1 cellular context compared by ENCODE assay signal in the genomic region with DNA sequence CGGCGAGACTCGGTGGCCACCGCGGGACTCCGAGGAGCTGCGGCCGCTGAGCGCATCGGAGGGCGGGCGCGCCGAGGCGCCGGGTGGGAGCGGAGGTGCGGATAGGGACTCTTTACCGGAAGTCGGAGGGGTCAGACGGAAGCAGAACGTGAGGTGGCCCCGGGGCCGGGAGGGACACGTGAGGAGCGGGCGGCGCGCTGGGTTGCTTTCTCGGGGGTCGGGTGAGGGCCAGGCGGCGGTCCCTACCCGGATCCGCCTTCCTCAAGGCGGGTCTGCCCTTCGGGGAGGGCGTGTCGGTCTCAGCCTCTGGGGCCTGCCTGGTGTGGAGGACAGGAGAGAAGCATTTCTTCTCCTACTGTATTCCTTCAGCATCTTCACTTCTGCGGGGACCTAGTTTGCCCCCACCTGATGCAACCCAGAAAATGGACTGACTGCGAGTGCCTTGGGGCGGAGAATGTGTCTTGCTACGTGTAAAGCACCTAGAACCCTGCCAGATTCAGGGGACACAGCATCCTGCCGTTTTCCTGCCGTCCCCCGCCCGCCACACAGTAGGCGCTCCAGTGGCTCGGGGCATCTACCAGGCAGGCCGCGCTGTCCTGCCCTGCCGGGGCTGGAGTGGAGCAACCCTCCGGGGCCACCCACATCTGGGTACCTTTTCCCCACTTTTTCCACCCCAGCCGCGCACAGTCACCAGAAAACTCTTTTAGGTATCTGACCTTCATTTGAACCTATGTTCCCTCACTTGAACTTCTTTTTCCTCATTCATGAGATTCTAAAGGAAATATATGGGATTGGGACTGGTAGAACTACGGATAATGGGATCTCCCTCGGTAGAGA.
TF ChIP-seq lines count a peak whose summit lies in the region.

No MANE protein-coding gene starts in this region.

TF ChIP-seq in WTC11, 78 proteins besides CTCF, POLR2A, EP300 and RAD21 (continued from another document and continues in another):
- TF ChIP-seq ZNF317 (CRISPR knock-in tag; IDR thresholded peaks at IDR 0.05; ENCODE audit: borderline replicate concordance, low read depth) (no peak), ATF3 (CRISPR knock-in tag; conservative IDR thresholded peaks at IDR 0.05) (no peak), ZNF121 (CRISPR knock-in tag; IDR thresholded peaks at IDR 0.05) (peak; percentile 98), ZNF416 (CRISPR knock-in tag; IDR thresholded peaks at IDR 0.05) (0 out of 2 replicates have a peak, but pooled peaks have one; percentile 14), NFYB (CRISPR knock-in tag; conservative IDR thresholded peaks at IDR 0.05; ENCODE audit: low read depth) (no peak; the same call in 1 of the 2 replicates), ZSCAN18 (CRISPR knock-in tag; IDR thresholded peaks at IDR 0.05) (no peak), AR (CRISPR knock-in tag; IDR thresholded peaks at IDR 0.05) (no peak), AFF4 (CRISPR knock-in tag; IDR thresholded peaks at IDR 0.05; ENCODE audit: borderline replicate concordance) (no peak), NR1H2 (CRISPR knock-in tag; IDR thresholded peaks at IDR 0.05) (no peak), TEAD1 (CRISPR knock-in tag; IDR thresholded peaks at IDR 0.05) (peak; percentile 15; the same call in 1 of the 2 replicates), EMX1 (CRISPR knock-in tag; IDR thresholded peaks at IDR 0.05) (no peak), NR2C2 (CRISPR knock-in tag; IDR thresholded peaks at IDR 0.05) (no peak), TCF7 (CRISPR knock-in tag; IDR thresholded peaks at IDR 0.05; ENCODE audit: low read depth) (peak; percentile 21; the same call in 1 of the 2 replicates), E2F1 (CRISPR knock-in tag; IDR thresholded peaks at IDR 0.05) (no peak), ELF4 (CRISPR knock-in tag; IDR thresholded peaks at IDR 0.05; ENCODE audit: low read depth) (no peak), ZNF396 (CRISPR knock-in tag; IDR thresholded peaks at IDR 0.05; ENCODE audit: borderline replicate concordance) (no peak), ATF1 (CRISPR knock-in tag; IDR thresholded peaks at IDR 0.05) (no peak), ZNF423 (CRISPR knock-in tag; IDR thresholded peaks at IDR 0.05) (no peak)
- TF ChIP-seq, protein P1, sequence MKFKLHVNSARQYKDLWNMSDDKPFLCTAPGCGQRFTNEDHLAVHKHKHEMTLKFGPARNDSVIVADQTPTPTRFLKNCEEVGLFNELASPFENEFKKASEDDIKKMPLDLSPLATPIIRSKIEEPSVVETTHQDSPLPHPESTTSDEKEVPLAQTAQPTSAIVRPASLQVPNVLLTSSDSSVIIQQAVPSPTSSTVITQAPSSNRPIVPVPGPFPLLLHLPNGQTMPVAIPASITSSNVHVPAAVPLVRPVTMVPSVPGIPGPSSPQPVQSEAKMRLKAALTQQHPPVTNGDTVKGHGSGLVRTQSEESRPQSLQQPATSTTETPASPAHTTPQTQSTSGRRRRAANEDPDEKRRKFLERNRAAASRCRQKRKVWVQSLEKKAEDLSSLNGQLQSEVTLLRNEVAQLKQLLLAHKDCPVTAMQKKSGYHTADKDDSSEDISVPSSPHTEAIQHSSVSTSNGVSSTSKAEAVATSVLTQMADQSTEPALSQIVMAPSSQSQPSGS (CRISPR knock-in tag; IDR thresholded peaks at IDR 0.05; ENCODE audit: borderline replicate concordance, low read depth), result no peak
- TF ChIP-seq, protein P2, sequence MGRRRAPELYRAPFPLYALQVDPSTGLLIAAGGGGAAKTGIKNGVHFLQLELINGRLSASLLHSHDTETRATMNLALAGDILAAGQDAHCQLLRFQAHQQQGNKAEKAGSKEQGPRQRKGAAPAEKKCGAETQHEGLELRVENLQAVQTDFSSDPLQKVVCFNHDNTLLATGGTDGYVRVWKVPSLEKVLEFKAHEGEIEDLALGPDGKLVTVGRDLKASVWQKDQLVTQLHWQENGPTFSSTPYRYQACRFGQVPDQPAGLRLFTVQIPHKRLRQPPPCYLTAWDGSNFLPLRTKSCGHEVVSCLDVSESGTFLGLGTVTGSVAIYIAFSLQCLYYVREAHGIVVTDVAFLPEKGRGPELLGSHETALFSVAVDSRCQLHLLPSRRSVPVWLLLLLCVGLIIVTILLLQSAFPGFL (CRISPR knock-in tag; IDR thresholded peaks at IDR 0.05; ENCODE audit: borderline replicate concordance), result no peak
- TF ChIP-seq, protein P3, sequence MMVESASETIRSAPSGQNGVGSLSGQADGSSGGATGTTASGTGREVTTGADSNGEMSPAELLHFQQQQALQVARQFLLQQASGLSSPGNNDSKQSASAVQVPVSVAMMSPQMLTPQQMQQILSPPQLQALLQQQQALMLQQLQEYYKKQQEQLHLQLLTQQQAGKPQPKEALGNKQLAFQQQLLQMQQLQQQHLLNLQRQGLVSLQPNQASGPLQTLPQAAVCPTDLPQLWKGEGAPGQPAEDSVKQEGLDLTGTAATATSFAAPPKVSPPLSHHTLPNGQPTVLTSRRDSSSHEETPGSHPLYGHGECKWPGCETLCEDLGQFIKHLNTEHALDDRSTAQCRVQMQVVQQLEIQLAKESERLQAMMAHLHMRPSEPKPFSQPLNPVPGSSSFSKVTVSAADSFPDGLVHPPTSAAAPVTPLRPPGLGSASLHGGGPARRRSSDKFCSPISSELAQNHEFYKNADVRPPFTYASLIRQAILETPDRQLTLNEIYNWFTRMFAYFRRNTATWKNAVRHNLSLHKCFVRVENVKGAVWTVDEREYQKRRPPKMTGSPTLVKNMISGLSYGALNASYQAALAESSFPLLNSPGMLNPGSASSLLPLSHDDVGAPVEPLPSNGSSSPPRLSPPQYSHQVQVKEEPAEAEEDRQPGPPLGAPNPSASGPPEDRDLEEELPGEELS (CRISPR knock-in tag; IDR thresholded peaks at IDR 0.05), result peak; percentile 79
- TF ChIP-seq, protein P4, sequence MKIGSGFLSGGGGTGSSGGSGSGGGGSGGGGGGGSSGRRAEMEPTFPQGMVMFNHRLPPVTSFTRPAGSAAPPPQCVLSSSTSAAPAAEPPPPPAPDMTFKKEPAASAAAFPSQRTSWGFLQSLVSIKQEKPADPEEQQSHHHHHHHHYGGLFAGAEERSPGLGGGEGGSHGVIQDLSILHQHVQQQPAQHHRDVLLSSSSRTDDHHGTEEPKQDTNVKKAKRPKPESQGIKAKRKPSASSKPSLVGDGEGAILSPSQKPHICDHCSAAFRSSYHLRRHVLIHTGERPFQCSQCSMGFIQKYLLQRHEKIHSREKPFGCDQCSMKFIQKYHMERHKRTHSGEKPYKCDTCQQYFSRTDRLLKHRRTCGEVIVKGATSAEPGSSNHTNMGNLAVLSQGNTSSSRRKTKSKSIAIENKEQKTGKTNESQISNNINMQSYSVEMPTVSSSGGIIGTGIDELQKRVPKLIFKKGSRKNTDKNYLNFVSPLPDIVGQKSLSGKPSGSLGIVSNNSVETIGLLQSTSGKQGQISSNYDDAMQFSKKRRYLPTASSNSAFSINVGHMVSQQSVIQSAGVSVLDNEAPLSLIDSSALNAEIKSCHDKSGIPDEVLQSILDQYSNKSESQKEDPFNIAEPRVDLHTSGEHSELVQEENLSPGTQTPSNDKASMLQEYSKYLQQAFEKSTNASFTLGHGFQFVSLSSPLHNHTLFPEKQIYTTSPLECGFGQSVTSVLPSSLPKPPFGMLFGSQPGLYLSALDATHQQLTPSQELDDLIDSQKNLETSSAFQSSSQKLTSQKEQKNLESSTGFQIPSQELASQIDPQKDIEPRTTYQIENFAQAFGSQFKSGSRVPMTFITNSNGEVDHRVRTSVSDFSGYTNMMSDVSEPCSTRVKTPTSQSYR (CRISPR knock-in tag; IDR thresholded peaks at IDR 0.05), result 0 out of 2 replicates have a peak, but pooled peaks have one; percentile 38
- TF ChIP-seq, protein P5, sequence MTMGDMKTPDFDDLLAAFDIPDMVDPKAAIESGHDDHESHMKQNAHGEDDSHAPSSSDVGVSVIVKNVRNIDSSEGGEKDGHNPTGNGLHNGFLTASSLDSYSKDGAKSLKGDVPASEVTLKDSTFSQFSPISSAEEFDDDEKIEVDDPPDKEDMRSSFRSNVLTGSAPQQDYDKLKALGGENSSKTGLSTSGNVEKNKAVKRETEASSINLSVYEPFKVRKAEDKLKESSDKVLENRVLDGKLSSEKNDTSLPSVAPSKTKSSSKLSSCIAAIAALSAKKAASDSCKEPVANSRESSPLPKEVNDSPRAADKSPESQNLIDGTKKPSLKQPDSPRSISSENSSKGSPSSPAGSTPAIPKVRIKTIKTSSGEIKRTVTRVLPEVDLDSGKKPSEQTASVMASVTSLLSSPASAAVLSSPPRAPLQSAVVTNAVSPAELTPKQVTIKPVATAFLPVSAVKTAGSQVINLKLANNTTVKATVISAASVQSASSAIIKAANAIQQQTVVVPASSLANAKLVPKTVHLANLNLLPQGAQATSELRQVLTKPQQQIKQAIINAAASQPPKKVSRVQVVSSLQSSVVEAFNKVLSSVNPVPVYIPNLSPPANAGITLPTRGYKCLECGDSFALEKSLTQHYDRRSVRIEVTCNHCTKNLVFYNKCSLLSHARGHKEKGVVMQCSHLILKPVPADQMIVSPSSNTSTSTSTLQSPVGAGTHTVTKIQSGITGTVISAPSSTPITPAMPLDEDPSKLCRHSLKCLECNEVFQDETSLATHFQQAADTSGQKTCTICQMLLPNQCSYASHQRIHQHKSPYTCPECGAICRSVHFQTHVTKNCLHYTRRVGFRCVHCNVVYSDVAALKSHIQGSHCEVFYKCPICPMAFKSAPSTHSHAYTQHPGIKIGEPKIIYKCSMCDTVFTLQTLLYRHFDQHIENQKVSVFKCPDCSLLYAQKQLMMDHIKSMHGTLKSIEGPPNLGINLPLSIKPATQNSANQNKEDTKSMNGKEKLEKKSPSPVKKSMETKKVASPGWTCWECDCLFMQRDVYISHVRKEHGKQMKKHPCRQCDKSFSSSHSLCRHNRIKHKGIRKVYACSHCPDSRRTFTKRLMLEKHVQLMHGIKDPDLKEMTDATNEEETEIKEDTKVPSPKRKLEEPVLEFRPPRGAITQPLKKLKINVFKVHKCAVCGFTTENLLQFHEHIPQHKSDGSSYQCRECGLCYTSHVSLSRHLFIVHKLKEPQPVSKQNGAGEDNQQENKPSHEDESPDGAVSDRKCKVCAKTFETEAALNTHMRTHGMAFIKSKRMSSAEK (CRISPR knock-in tag; IDR thresholded peaks at IDR 0.05; ENCODE audit: borderline replicate concordance), result no peak
